Comparison of ENCODE assay signal across 1 cellular context in genomic region chr7:155254018-155254417, GRCh38.
TF ChIP-seq lines count a peak whose summit lies in the region.

No MANE protein-coding gene starts in this region.

TF ChIP-seq in IMR-90, 13 proteins besides CTCF, POLR2A, EP300 and RAD21:
- TF ChIP-seq BHLHE40 (IDR thresholded peaks at IDR 0.05; ENCODE audit: low read depth, low read length) (no peak), MAFK (IDR thresholded peaks at IDR 0.05; ENCODE audit: low read depth, low read length) (no peak), RCOR1 (IDR thresholded peaks at IDR 0.05; ENCODE audit: insufficient replicate concordance, low read length) (no peak)
TF ChIP-seq in IMR-90: peak in this region for 0.
